ENCODE assay signal across 8 cellular contexts in genomic region chr5:67209141-67209771, GRCh38. TPM values are rescaled to one million over a fixed set of nuclear protein-coding genes. Genes with fewer than 3 reads are reported as not detected.
A peak's percentile ranks its signal among the peaks of the same experiment; 100 is the strongest.
DNase-seq lines count a peak whose midpoint lies in the region; ATAC-seq, FAIRE-seq and TF ChIP-seq lines count a peak whose summit lies in the region.

No MANE protein-coding gene starts in this region.

- peak; percentile 38 for ATAC-seq in GM18907 (IDR thresholded peaks at IDR 0.05; ENCODE audit: unreplicated experiment)

- DNase-seq in AG20443 (ENCODE audit: low spot score) = peak; percentile 82
- peak; percentile 69 for DNase-seq in HuH-7 (ENCODE audit: low spot score)
- peak; percentile 73 for DNase-seq in NOMO-1 treated with dmso at 0.1 percent for 144 hours (lab: John Stamatoyannopoulos, UW; ENCODE audit: unreplicated experiment)
- DNase-seq in activated CD8-positive, alpha-beta memory T cell treated with anti-CD3 and anti-CD28 coated beads for 4 hours (ENCODE audit: low read depth in 2 of 2) = peak; percentile 14 to 25
- DNase-seq in endothelial cell of umbilical vein (ENCODE audit: low read depth, low spot score) = peak; percentile 77
- peak; percentile 71 for DNase-seq in middle frontal gyrus (ENCODE audit: extremely low spot score, low spot score)
- DNase-seq in stomach = peak; percentile 62

- no peaks in the 10 kb centered on the region for H3K27me3 ChIP-seq in endothelial cell of umbilical vein (ENCODE audit: control insufficient read depth in 2 of 2, insufficient read depth in 2 of 2, low read length in 2 of 2)
- no peaks in the 10 kb centered on the region for H3K27me3 ChIP-seq in stomach

- BruUV-seq in endothelial cell of umbilical vein (replicated peaks; lab: Mats Ljungman, UMichigan) = no TSS peak

- no peaks in the 10 kb centered on the region for H4K20me1 ChIP-seq in endothelial cell of umbilical vein (replicated peaks; ENCODE audit: control insufficient read depth, extremely low read depth, insufficient read depth, low read length)

- POLR2A ChIA-PET in endothelial cell of umbilical vein (lab: Charles Lee) = no interaction called here

- TF ChIP-seq POLR2A in endothelial cell of umbilical vein (IDR thresholded peaks at IDR 0.05; ENCODE audit: low read depth, low read length) (no peak), stomach (IDR thresholded peaks at IDR 0.05) (no peak)

- no peak overlapping the region for H3K9ac ChIP-seq in endothelial cell of umbilical vein (replicated peaks; ENCODE audit: extremely low read depth, insufficient read depth, low read length)

- FAIRE-seq in endothelial cell of umbilical vein (lab: Jason Lieb, UNC) = peak; percentile 90

- no peak for TF ChIP-seq EP300 in stomach (IDR thresholded peaks at IDR 0.05)

- no peak overlapping the region for H3K4me3 ChIP-seq in endothelial cell of umbilical vein (replicated peaks in 1 of 3; ENCODE audit: insufficient read depth in 1 of 3, low read depth in 1 of 3, low read length in 3 of 3)
- no peak overlapping the region for H3K4me3 ChIP-seq in stomach

- H3K4me1 ChIP-seq in endothelial cell of umbilical vein (ENCODE audit: control insufficient read depth, extremely low read depth, insufficient read depth, low read length) = peaks cover 3% of the 10 kb centered on the region
- H3K4me1 ChIP-seq in stomach = peaks cover 7 to 45% (median 12%) of the 10 kb centered on the region in 4 donors

- dilution Hi-C loops in endothelial cell of umbilical vein (cut with MboI; ENCODE audit: extremely low pct_ligation_motif_present, low sequenced_read_pairs) = no loop called here

- no peak overlapping the region for H3K4me2 ChIP-seq in endothelial cell of umbilical vein (ENCODE audit: insufficient read depth, low read length)

- WGBS in stomach, 5 donors = 26 to 28% (median 27%) methylated on average over 11 of the region's 11 CpGs

- H2AFZ ChIP-seq in endothelial cell of umbilical vein (ENCODE audit: low read depth, low read length) = no peak overlapping the region

- no peaks in the 10 kb centered on the region for H3K79me2 ChIP-seq in endothelial cell of umbilical vein (ENCODE audit: control insufficient read depth, insufficient read depth, low read length)

- CTCF ChIA-PET in endothelial cell of umbilical vein (lab: Charles Lee) = interaction anchor here (0.6 to 7.9 kb wide), 23 partner anchors 9 to 1062 kb away, joined by 3 to 126 read pairs (median 4); partner anchors contain the start of gene CD180

- TF ChIP-seq CTCF in endothelial cell of umbilical vein (IDR thresholded peaks at IDR 0.05; ENCODE audit: extremely low read depth in 1 of 2, insufficient read depth in 1 of 2, low read depth in 1 of 2, low read length in 2 of 2) (peak; percentile 67), stomach (IDR thresholded peaks at IDR 0.05) (peak in 6 of 7 experiments; percentile 12 to 86 (median 75))

- H3K27ac ChIP-seq in endothelial cell of umbilical vein (ENCODE audit: insufficient read depth, low read depth, low read length) (no peak overlapping the region), stomach (no peak overlapping the region)

- intact Hi-C loops in endothelial cell of umbilical vein (cut with micrococcal nuclease) = loop anchor here (1.0 to 2.0 kb wide), 6 partner anchors 43 to 902 kb away; no protein-coding TSS in a partner anchor
- intact Hi-C loops in stomach (cut with DNase I; ENCODE audit: low total_unique reads) = loop anchor here (5.0 to 10.0 kb wide), 2 partner anchors 47 to 404 kb away; no protein-coding TSS in a partner anchor

- H3K9me3 ChIP-seq in endothelial cell of umbilical vein (replicated peaks; ENCODE audit: control insufficient read depth, insufficient read depth, low read length) (no peaks in the 10 kb centered on the region), stomach (no peaks in the 10 kb centered on the region)

- H3K36me3 ChIP-seq in endothelial cell of umbilical vein (ENCODE audit: control insufficient read depth in 2 of 2, extremely low read depth in 1 of 2, insufficient read depth in 2 of 2, low read length in 2 of 2) (no peaks in the 10 kb centered on the region), stomach (no peaks in the 10 kb centered on the region)

- H3K9me1 ChIP-seq in endothelial cell of umbilical vein (replicated peaks; ENCODE audit: control insufficient read depth, extremely low read depth, insufficient read depth, low read length) = no peaks in the 10 kb centered on the region

TF ChIP-seq in endothelial cell of umbilical vein, 7 proteins besides CTCF, POLR2A, EP300 and RAD21:
- TF ChIP-seq GATA2 (IDR thresholded peaks at IDR 0.05; ENCODE audit: insufficient read depth, insufficient read length, low read depth, low read length) (no peak), EZH2 (IDR thresholded peaks at IDR 0.05; ENCODE audit: borderline replicate concordance, low read depth, low read length, severe bottlenecking) (no peak), FOS (IDR thresholded peaks at IDR 0.05; ENCODE audit: borderline replicate concordance, insufficient read depth, low read length) (no peak), JUN (IDR thresholded peaks at IDR 0.05; ENCODE audit: borderline replicate concordance, insufficient read depth, insufficient read length, low read depth) (no peak), MYC (IDR thresholded peaks at IDR 0.05; ENCODE audit: low read depth, low read length) (no peak), MAX (IDR thresholded peaks at IDR 0.05; ENCODE audit: insufficient read depth, insufficient read length) (no peak), POLR2AphosphoS5 (IDR thresholded peaks at IDR 0.05; ENCODE audit: insufficient read depth, low read depth, low read length) (no peak)

RNA-seq across cellular contexts. Expression of gene CD180, which starts 12.7 kb away (rescaled TPM):
- total RNA-seq in endothelial cell of umbilical vein (not detected in 2 replicates), stomach (1 to 10 TPM in 2 of 5 donors, under 1 TPM in 2, not detected in 1; under 0.01 to 2.6 (median 0.77) TPM)
- polyA plus RNA-seq in endothelial cell of umbilical vein (not detected in 2 replicates), stomach (under 1 TPM; 0.15 to 0.37 (median 0.28) TPM)
- polyA plus RNA-seq in endothelial cell of umbilical vein (2011; cell fraction: cytosol; rRNA removed) = not detected in 2 replicates
- polyA plus RNA-seq in endothelial cell of umbilical vein (2011; cell fraction: nucleus; rRNA removed) = not detected in 2 replicates
- polyA plus RNA-seq in endothelial cell of umbilical vein (2012) = not detected in 2 replicates
- polyA minus RNA-seq in endothelial cell of umbilical vein = not detected in 2 replicates
- not detected for polyA minus RNA-seq in endothelial cell of umbilical vein (2011; cell fraction: cytosol; rRNA and poly(A)+ RNA removed)
- polyA minus RNA-seq in endothelial cell of umbilical vein (2011; cell fraction: nucleus; rRNA and poly(A)+ RNA removed) = not detected in 2 replicates

Comparison
In these comparisons a context has a peak if more than half of its experiments do, and no peak if none do; other contexts are left out.
1. DNase-seq: peak in every context shown above with its lines; median percentile 82 in AG20443; 77 in endothelial cell of umbilical vein; 73 in NOMO-1 treated with dmso at 0.1 percent for 144 hours; 71 in middle frontal gyrus; 69 in HuH-7; 62 in stomach; 20 in activated CD8-positive, alpha-beta memory T cell treated with anti-CD3 and anti-CD28 coated beads for 4 hours.